In the genomic region with DNA sequence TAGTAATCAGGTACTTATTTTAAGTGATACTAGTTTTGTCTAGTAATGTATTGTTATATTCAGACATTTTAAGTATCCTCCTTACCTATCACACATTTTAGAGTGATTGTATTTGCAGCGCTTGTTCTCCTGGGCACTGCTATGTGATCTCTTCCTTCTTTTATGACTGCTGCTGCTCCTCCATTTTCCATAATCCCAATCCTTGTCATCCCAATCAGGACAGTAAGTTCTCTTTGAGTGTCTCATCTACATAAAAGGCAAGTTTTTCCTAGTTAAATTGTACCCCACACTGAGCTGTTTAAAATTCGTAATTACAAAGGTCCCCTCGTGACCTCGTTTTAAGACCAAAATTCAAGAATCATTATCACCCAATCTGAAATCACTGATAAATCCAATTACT, we compare ENCODE assay signal across 2 cellular contexts.
TF ChIP-seq lines count a peak whose summit lies in the region.

No MANE protein-coding gene starts in this region.

TF ChIP-seq in SK-N-SH, 30 proteins besides CTCF, POLR2A, EP300 and RAD21:
- no peak for TF ChIP-seq MEF2A (IDR thresholded peaks at IDR 0.05; ENCODE audit: borderline replicate concordance, low read depth)
- no peak for TF ChIP-seq MXI1 (IDR thresholded peaks at IDR 0.05; ENCODE audit: low read depth, low read length)
- no peak for TF ChIP-seq RXRA (IDR thresholded peaks at IDR 0.05; ENCODE audit: borderline replicate concordance, low read depth)
- TF ChIP-seq USF2 (IDR thresholded peaks at IDR 0.05; ENCODE audit: borderline replicate concordance, low read depth, low read length) = no peak

TF ChIP-seq in SK-N-SH treated with all-trans-retinoic acid at 6 μM for 48 hours, 23 proteins besides CTCF, POLR2A, EP300 and RAD21:
- TF ChIP-seq ZNF8 (CRISPR knock-in tag; IDR thresholded peaks at IDR 0.05) = no peak
- TF ChIP-seq TCF4 (CRISPR knock-in tag; IDR thresholded peaks at IDR 0.05; ENCODE audit: borderline replicate concordance) = no peak
- TF ChIP-seq OSR1 (CRISPR knock-in tag; IDR thresholded peaks at IDR 0.05) = no peak
- TF ChIP-seq ZNF70 (CRISPR knock-in tag; IDR thresholded peaks at IDR 0.05) = no peak
- no peak for TF ChIP-seq ARNTL (CRISPR knock-in tag; IDR thresholded peaks at IDR 0.05; ENCODE audit: borderline replicate concordance, low read depth)
- no peak for TF ChIP-seq RARB (CRISPR knock-in tag; IDR thresholded peaks at IDR 0.05)
- no peak for TF ChIP-seq SNAI2 (CRISPR knock-in tag; IDR thresholded peaks at IDR 0.05)
- no peak for TF ChIP-seq ISL1 (CRISPR knock-in tag; IDR thresholded peaks at IDR 0.05)
- TF ChIP-seq, protein P1, sequence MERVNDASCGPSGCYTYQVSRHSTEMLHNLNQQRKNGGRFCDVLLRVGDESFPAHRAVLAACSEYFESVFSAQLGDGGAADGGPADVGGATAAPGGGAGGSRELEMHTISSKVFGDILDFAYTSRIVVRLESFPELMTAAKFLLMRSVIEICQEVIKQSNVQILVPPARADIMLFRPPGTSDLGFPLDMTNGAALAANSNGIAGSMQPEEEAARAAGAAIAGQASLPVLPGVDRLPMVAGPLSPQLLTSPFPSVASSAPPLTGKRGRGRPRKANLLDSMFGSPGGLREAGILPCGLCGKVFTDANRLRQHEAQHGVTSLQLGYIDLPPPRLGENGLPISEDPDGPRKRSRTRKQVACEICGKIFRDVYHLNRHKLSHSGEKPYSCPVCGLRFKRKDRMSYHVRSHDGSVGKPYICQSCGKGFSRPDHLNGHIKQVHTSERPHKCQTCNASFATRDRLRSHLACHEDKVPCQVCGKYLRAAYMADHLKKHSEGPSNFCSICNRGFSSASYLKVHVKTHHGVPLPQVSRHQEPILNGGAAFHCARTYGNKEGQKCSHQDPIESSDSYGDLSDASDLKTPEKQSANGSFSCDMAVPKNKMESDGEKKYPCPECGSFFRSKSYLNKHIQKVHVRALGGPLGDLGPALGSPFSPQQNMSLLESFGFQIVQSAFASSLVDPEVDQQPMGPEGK (CRISPR knock-in tag; IDR thresholded peaks at IDR 0.05; ENCODE audit: borderline replicate concordance) = no peak
- TF ChIP-seq ZFP3 (CRISPR knock-in tag; IDR thresholded peaks at IDR 0.05) = no peak
- TF ChIP-seq, protein P2, sequence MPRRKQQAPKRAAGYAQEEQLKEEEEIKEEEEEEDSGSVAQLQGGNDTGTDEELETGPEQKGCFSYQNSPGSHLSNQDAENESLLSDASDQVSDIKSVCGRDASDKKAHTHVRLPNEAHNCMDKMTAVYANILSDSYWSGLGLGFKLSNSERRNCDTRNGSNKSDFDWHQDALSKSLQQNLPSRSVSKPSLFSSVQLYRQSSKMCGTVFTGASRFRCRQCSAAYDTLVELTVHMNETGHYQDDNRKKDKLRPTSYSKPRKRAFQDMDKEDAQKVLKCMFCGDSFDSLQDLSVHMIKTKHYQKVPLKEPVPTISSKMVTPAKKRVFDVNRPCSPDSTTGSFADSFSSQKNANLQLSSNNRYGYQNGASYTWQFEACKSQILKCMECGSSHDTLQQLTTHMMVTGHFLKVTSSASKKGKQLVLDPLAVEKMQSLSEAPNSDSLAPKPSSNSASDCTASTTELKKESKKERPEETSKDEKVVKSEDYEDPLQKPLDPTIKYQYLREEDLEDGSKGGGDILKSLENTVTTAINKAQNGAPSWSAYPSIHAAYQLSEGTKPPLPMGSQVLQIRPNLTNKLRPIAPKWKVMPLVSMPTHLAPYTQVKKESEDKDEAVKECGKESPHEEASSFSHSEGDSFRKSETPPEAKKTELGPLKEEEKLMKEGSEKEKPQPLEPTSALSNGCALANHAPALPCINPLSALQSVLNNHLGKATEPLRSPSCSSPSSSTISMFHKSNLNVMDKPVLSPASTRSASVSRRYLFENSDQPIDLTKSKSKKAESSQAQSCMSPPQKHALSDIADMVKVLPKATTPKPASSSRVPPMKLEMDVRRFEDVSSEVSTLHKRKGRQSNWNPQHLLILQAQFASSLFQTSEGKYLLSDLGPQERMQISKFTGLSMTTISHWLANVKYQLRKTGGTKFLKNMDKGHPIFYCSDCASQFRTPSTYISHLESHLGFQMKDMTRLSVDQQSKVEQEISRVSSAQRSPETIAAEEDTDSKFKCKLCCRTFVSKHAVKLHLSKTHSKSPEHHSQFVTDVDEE (CRISPR knock-in tag; IDR thresholded peaks at IDR 0.05) = no peak
- TF ChIP-seq CSRNP3 (CRISPR knock-in tag; IDR thresholded peaks at IDR 0.05) = no peak
- no peak for TF ChIP-seq ZFP30 (CRISPR knock-in tag; IDR thresholded peaks at IDR 0.05)
- TF ChIP-seq ZNF565 (CRISPR knock-in tag; conservative IDR thresholded peaks at IDR 0.05; ENCODE audit: low read depth) = no peak
- TF ChIP-seq CSDC2 (CRISPR knock-in tag; IDR thresholded peaks at IDR 0.05) = no peak
- no peak for TF ChIP-seq GLIS3 (CRISPR knock-in tag; IDR thresholded peaks at IDR 0.05)
- TF ChIP-seq PPARA (CRISPR knock-in tag; IDR thresholded peaks at IDR 0.05; ENCODE audit: borderline replicate concordance) = no peak
